In genomic region chr2:30332791-30333453, GRCh38 we compare ENCODE assay signal across 1 cellular context.
TF ChIP-seq lines count a peak whose summit lies in the region.

No MANE protein-coding gene starts in this region.

TF ChIP-seq in K562, 482 proteins besides CTCF, POLR2A, EP300 and RAD21 (continued from another document):
- TF ChIP-seq ZNF668 (CRISPR knock-in tag; IDR thresholded peaks at IDR 0.05) = no peak
- no peak for TF ChIP-seq TSHZ1 (CRISPR knock-in tag; IDR thresholded peaks at IDR 0.05)
- TF ChIP-seq ZNF75A (CRISPR knock-in tag; IDR thresholded peaks at IDR 0.05) = no peak
- no peak for TF ChIP-seq TAL1 (IDR thresholded peaks at IDR 0.05)
- TF ChIP-seq ZNF707 (CRISPR knock-in tag; conservative IDR thresholded peaks at IDR 0.05) = no peak
- TF ChIP-seq CHCHD3 (CRISPR knock-in tag; IDR thresholded peaks at IDR 0.05) = no peak
- TF ChIP-seq DLX4 (CRISPR knock-in tag; IDR thresholded peaks at IDR 0.05) = no peak
- no peak for TF ChIP-seq ZNF263 (CRISPR knock-in tag; IDR thresholded peaks at IDR 0.05; ENCODE audit: borderline replicate concordance)
